11 cellular contexts compared by ENCODE assay signal in genomic region chr19:29804493-29804892, GRCh38. TPM values are rescaled to one million over a fixed set of nuclear protein-coding genes. Genes with fewer than 3 reads are reported as not detected.
DNase-seq lines count a peak whose midpoint lies in the region; ATAC-seq and TF ChIP-seq lines count a peak whose summit lies in the region.
"Had no signal": no experiment of that assay in that cellular context is flagged by ENCODE, and none has a peak within 500 bp of the region (broad histone marks: within the 10 kb centered on the region; RNA-seq: fewer than 3 reads in every experiment).

No MANE protein-coding gene starts in this region.

- H3K4me1 Mint-ChIP-seq in T-helper 2 cell treated with Interferon-gamma antibody and Interleukin-4, amounts not matched to agents 5 μg/mL and 100 μg/mL, for 36 hours (ENCODE audit: low read depth): peaks cover 4% of the 10 kb centered on the region

- no peaks in the 10 kb centered on the region for H3K27me3 Mint-ChIP-seq in T-helper 2 cell treated with Interferon-gamma antibody and Interleukin-4, amounts not matched to agents 5 μg/mL and 100 μg/mL, for 36 hours (ENCODE audit: low read depth)

- no peaks in the 10 kb centered on the region for H3K36me3 ChIP-seq in hepatocyte (replicated peaks; ENCODE audit: insufficient read depth, low read depth)
- no peaks in the 10 kb centered on the region for H3K36me3 ChIP-seq in left ventricle myocardium inferior
- H3K36me3 ChIP-seq: cardiac muscle cell had no signal

- no peaks in the 10 kb centered on the region for H4K20me1 ChIP-seq in hepatocyte (ENCODE audit: insufficient read depth, poor library complexity, severe bottlenecking)

- H3K27me3 ChIP-seq in hepatocyte: no peaks in the 10 kb centered on the region
- no peaks in the 10 kb centered on the region for H3K27me3 ChIP-seq in left ventricle myocardium inferior (ENCODE audit: low read depth)
- H3K27me3 ChIP-seq: cardiac muscle cell had no signal

- H3K9me2 ChIP-seq in hepatocyte (replicated peaks; ENCODE audit: insufficient read depth): no peaks in the 10 kb centered on the region

- H3K27ac ChIP-seq in hepatocyte (no peak overlapping the region), left ventricle myocardium inferior (replicated peaks) (no peak overlapping the region)
- H3K27ac ChIP-seq: cardiac muscle cell had no signal

- DNase-seq in GM19240 (ENCODE audit: insufficient read length, low spot score): peak; percentile 53
- peak; percentile 13 for DNase-seq in T-helper 2 cell treated with Interferon-gamma antibody and Interleukin-4, amounts not matched to agents 5 μg/mL and 100 μg/mL, for 36 hours (ENCODE audit: low spot score)
- no peak for DNase-seq in middle frontal gyrus (ENCODE audit: extremely low spot score, low spot score)
- DNase-seq in hepatocyte (ENCODE audit: low spot score): no peak
- DNase-seq in left ventricle myocardium inferior: no peak
- DNase-seq in DMS 273 treated with DMSO at 0.1 percent for 48 hours (lab: John Stamatoyannopoulos, UW): no peak

- intact Hi-C loops in left ventricle myocardium inferior (cut with micrococcal nuclease): no loop called here

- ATAC-seq in GM18498 (IDR thresholded peaks at IDR 0.05; ENCODE audit: unreplicated experiment) (peak; percentile 85), HG02870 (IDR thresholded peaks at IDR 0.05; ENCODE audit: unreplicated experiment) (peak; percentile 96)
- ATAC-seq: GM23338 had no signal

- H3K79me2 ChIP-seq in hepatocyte: no peaks in the 10 kb centered on the region

- H3K9me3 ChIP-seq in hepatocyte (ENCODE audit: low read depth) (no peaks in the 10 kb centered on the region), left ventricle myocardium inferior (replicated peaks) (no peaks in the 10 kb centered on the region)

- H3K4me3 ChIP-seq in hepatocyte (no peak overlapping the region), left ventricle myocardium inferior (no peak overlapping the region)
- H3K4me3 ChIP-seq: cardiac muscle cell, GM23338, lung had no signal

- 71% methylated on average over 3 of the region's 3 CpGs for WGBS in hepatocyte (ENCODE audit: low lambda C conversion rate, missing lambda C conversion rate)

- H3K27ac Mint-ChIP-seq in T-helper 2 cell treated with Interferon-gamma antibody and Interleukin-4, amounts not matched to agents 5 μg/mL and 100 μg/mL, for 36 hours: no peak overlapping the region
- H3K27ac Mint-ChIP-seq: GM23338 had no signal

- H3K4me2 ChIP-seq in hepatocyte: no peak overlapping the region
- H3K4me2 ChIP-seq: GM23338 had no signal

- TF ChIP-seq CTCF in hepatocyte (IDR thresholded peaks at IDR 0.05; ENCODE audit: poor library complexity) (no peak), left ventricle myocardium inferior (IDR thresholded peaks at IDR 0.05; ENCODE audit: borderline replicate concordance) (no peak)

- H3K36me3 Mint-ChIP-seq in T-helper 2 cell treated with Interferon-gamma antibody and Interleukin-4, amounts not matched to agents 5 μg/mL and 100 μg/mL, for 36 hours (ENCODE audit: low read depth): no peaks in the 10 kb centered on the region

- H3K4me3 Mint-ChIP-seq in T-helper 2 cell treated with Interferon-gamma antibody and Interleukin-4, amounts not matched to agents 5 μg/mL and 100 μg/mL, for 36 hours: no peak overlapping the region
- H3K4me3 Mint-ChIP-seq: GM23338 had no signal

- no peak overlapping the region for H2AFZ ChIP-seq in hepatocyte
- H2AFZ ChIP-seq: GM23338 had no signal

- H3K9me3 Mint-ChIP-seq in T-helper 2 cell treated with Interferon-gamma antibody and Interleukin-4, amounts not matched to agents 5 μg/mL and 100 μg/mL, for 36 hours: no peaks in the 10 kb centered on the region
- H3K9me3 Mint-ChIP-seq: GM23338 had no signal

- H3K4me1 ChIP-seq in hepatocyte (ENCODE audit: insufficient read depth) (peaks cover 4% of the 10 kb centered on the region), left ventricle myocardium inferior (peaks cover 20% of the 10 kb centered on the region)

RNA-seq across cellular contexts. Expression of gene CCNE1, which starts 7.3 kb away (rescaled TPM):
- 17.6 and 19.9 TPM in 2 replicates for total RNA-seq in hepatocyte
- 24.6 and 25.1 TPM in 2 replicates for polyA plus RNA-seq in hepatocyte
- 3.1 TPM for total RNA-seq in left ventricle myocardium inferior

Comparison
In these comparisons a context has a peak if more than half of its experiments do, and no peak if none do; other contexts are left out.
1. DNase-seq: peak in GM19240 (single experiment) and T-helper 2 cell treated with Interferon-gamma antibody and Interleukin-4, amounts not matched to agents 5 μg/mL and 100 μg/mL, for 36 hours (single experiment); none in middle frontal gyrus (single experiment), hepatocyte (single experiment), left ventricle myocardium inferior (single experiment) and DMS 273 treated with DMSO at 0.1 percent for 48 hours (single experiment).